Comparison of ENCODE assay signal across 30 cellular contexts in genomic region chr7:50745336-50745735, GRCh38.
"Had no signal": no experiment of that assay in that cellular context is flagged by ENCODE, and none has a peak within 500 bp of the region (broad histone marks: within the 10 kb centered on the region; RNA-seq: fewer than 3 reads in every experiment).

No MANE protein-coding gene starts in this region.

- H3K4me3 Mint-ChIP-seq: mesothelial cell of epicardium; naive B cell; natural killer cell; nephron progenitor cell; neural progenitor cell; stimulated activated naive B cell treated with anti-CD40 and anti-IgM and Interleukin-4, amounts not matched to agents 10 μg/mL and 1 μg/mL and 100 μg/mL, for 72 hours had no signal

- H3K9me3 Mint-ChIP-seq: mesothelial cell of epicardium; naive B cell; natural killer cell; nephron progenitor cell; stimulated activated naive B cell treated with anti-CD40 and anti-IgM and Interleukin-4, amounts not matched to agents 10 μg/mL and 1 μg/mL and 100 μg/mL, for 72 hours had no signal

- H3K9ac ChIP-seq: neural progenitor cell had no signal

- H3K4me1 Mint-ChIP-seq: naive B cell; natural killer cell; stimulated activated naive B cell treated with anti-CD40 and anti-IgM and Interleukin-4, amounts not matched to agents 10 μg/mL and 1 μg/mL and 100 μg/mL, for 72 hours had no signal

- H2AFZ ChIP-seq: neural progenitor cell had no signal

- H3K27me3 ChIP-seq: neural progenitor cell, neutrophil, stomach, testis, thyroid gland, transverse colon, upper lobe of left lung, vagina had no signal

- H3K36me3 Mint-ChIP-seq: naive B cell; natural killer cell; stimulated activated naive B cell treated with anti-CD40 and anti-IgM and Interleukin-4, amounts not matched to agents 10 μg/mL and 1 μg/mL and 100 μg/mL, for 72 hours had no signal

- ATAC-seq: left cardiac atrium; left lobe of liver; lower lobe of right lung; natural killer cell; right cardiac atrium; sciatic nerve; stimulated activated naive B cell treated with anti-CD40 and anti-IgM and Interleukin-4, amounts not matched to agents 10 μg/mL and 1 μg/mL and 100 μg/mL, for 72 hours; stimulated activated naive CD8-positive, alpha-beta T cell treated with anti-CD3 and anti-CD28 coated beads, Interleukin-15, Interleukin-2, amounts not matched to agents 100 U/mL and 50 U/mL, for 24 hours had no signal

- H3K9me3 ChIP-seq: lower lobe of right lung, neutrophil, prostate gland, stomach, testis, thyroid gland, transverse colon, upper lobe of left lung, vagina had no signal

- H3K27ac ChIP-seq: lower lobe of right lung, neural progenitor cell, neutrophil, prostate gland, skin epidermis, stomach, testis, thyroid gland, transverse colon, vagina had no signal

- H3K4me2 ChIP-seq: neural progenitor cell had no signal

- H3K36me3 ChIP-seq: lower lobe of right lung, neural progenitor cell, prostate gland, thyroid gland, transverse colon, vagina had no signal

- DNase-seq: kidney glomerular epithelial cell; left cardiac atrium; lower lobe of right lung; mesendoderm; naive B cell; natural killer cell; nephron progenitor cell; occipital lobe; posterior cingulate gyrus; retina; right cardiac atrium; stimulated activated CD4-positive, alpha-beta T cell treated with anti-CD3 and anti-CD28 coated beads, Interleukin-12 subunit alpha, Interleukin-12 subunit beta, amount 100 ng/mL, for 4 hours; stimulated activated CD4-positive, alpha-beta T cell treated with anti-CD3 and anti-CD28 coated beads, Interleukin-15, amount 100 ng/mL, for 24 hours; stimulated activated CD4-positive, alpha-beta T cell treated with anti-CD3 and anti-CD28 coated beads, Interleukin-2, amount 100 ng/mL, for 24 hours; stimulated activated CD4-positive, alpha-beta T cell treated with anti-CD3 and anti-CD28 coated beads, Interleukin-4, amount 100 ng/mL, for 1 hour; stimulated activated naive B cell treated with anti-CD40 and anti-IgM and Interleukin-4, amounts not matched to agents 10 μg/mL and 1 μg/mL and 100 μg/mL, for 72 hours; stimulated activated naive CD8-positive, alpha-beta T cell treated with anti-CD3 and anti-CD28 coated beads, Interleukin-15, Interleukin-2, amounts not matched to agents 100 U/mL and 50 U/mL, for 24 hours; stomach; testis; thyroid gland; transverse colon; upper lobe of left lung had no signal

- H3K27ac Mint-ChIP-seq: mesothelial cell of epicardium; natural killer cell; nephron progenitor cell; neural progenitor cell; stimulated activated naive B cell treated with anti-CD40 and anti-IgM and Interleukin-4, amounts not matched to agents 10 μg/mL and 1 μg/mL and 100 μg/mL, for 72 hours had no signal

- H3K4me3 ChIP-seq: lower lobe of right lung, neural progenitor cell, prostate gland, skin epidermis, stomach, testis, thyroid gland, transverse colon, upper lobe of left lung, vagina had no signal

- H3K4me1 ChIP-seq: testis had no signal
